13 cellular contexts compared by ENCODE assay signal in genomic region chr2:8986327-8986976, GRCh38. TPM values are rescaled to one million over a fixed set of nuclear protein-coding genes. Genes with fewer than 3 reads are reported as not detected.
DNase-seq lines count a peak whose midpoint lies in the region; ATAC-seq and TF ChIP-seq lines count a peak whose summit lies in the region.
"Had no signal": no experiment of that assay in that cellular context is flagged by ENCODE, and none has a peak within 500 bp of the region (broad histone marks: within the 10 kb centered on the region; RNA-seq: fewer than 3 reads in every experiment).

No MANE protein-coding gene starts in this region.

- no peak overlapping the region for H3K4me3 Mint-ChIP-seq in activated T-cell treated with anti-CD3 and anti-CD28 coated beads, Interleukin-2, amount 50 U/mL, for 24 hours
- no peak overlapping the region for H3K4me3 Mint-ChIP-seq in activated naive CD8-positive, alpha-beta T cell treated with anti-CD3 and anti-CD28 coated beads, Interleukin-2, amount 50 U/mL, for 24 hours
- H3K4me3 Mint-ChIP-seq: CD8-positive, alpha-beta memory T cell; effector memory CD8-positive, alpha-beta T cell had no signal

- H3K27me3 Mint-ChIP-seq in activated T-cell treated with anti-CD3 and anti-CD28 coated beads, Interleukin-2, amount 50 U/mL, for 24 hours, result peaks cover 3% of the 10 kb centered on the region
- H3K27me3 Mint-ChIP-seq in activated naive CD8-positive, alpha-beta T cell treated with anti-CD3 and anti-CD28 coated beads, Interleukin-2, amount 50 U/mL, for 24 hours, result no peaks in the 10 kb centered on the region

- H3K36me3 Mint-ChIP-seq in activated T-cell treated with anti-CD3 and anti-CD28 coated beads, Interleukin-2, amount 50 U/mL, for 24 hours (ENCODE audit: low read depth), result no peaks in the 10 kb centered on the region
- H3K36me3 Mint-ChIP-seq in activated naive CD8-positive, alpha-beta T cell treated with anti-CD3 and anti-CD28 coated beads, Interleukin-2, amount 50 U/mL, for 24 hours (ENCODE audit: low read depth), result no peaks in the 10 kb centered on the region
- H3K36me3 Mint-ChIP-seq: CD8-positive, alpha-beta memory T cell had no signal

- peak; percentile 27 for TF ChIP-seq CTCF in retinal pigment epithelial cell (conservative IDR thresholded peaks at IDR 0.05; ENCODE audit: low read depth, low read length)

- H3K4me1 Mint-ChIP-seq in activated T-cell treated with anti-CD3 and anti-CD28 coated beads, Interleukin-2, amount 50 U/mL, for 24 hours (ENCODE audit: low read depth), result no peaks in the 10 kb centered on the region
- peaks cover 10% of the 10 kb centered on the region for H3K4me1 Mint-ChIP-seq in activated naive CD8-positive, alpha-beta T cell treated with anti-CD3 and anti-CD28 coated beads, Interleukin-2, amount 50 U/mL, for 24 hours
- H3K4me1 Mint-ChIP-seq: CD8-positive, alpha-beta memory T cell had no signal

- H3K27ac Mint-ChIP-seq in activated T-cell treated with anti-CD3 and anti-CD28 coated beads, Interleukin-2, amount 50 U/mL, for 24 hours, result no peak overlapping the region
- H3K27ac Mint-ChIP-seq in activated naive CD8-positive, alpha-beta T cell treated with anti-CD3 and anti-CD28 coated beads, Interleukin-2, amount 50 U/mL, for 24 hours, result no peak overlapping the region
- H3K27ac Mint-ChIP-seq: CD8-positive, alpha-beta memory T cell; effector memory CD8-positive, alpha-beta T cell had no signal

- no peaks in the 10 kb centered on the region for H3K9me3 Mint-ChIP-seq in activated T-cell treated with anti-CD3 and anti-CD28 coated beads, Interleukin-2, amount 50 U/mL, for 24 hours
- H3K9me3 Mint-ChIP-seq in activated naive CD8-positive, alpha-beta T cell treated with anti-CD3 and anti-CD28 coated beads, Interleukin-2, amount 50 U/mL, for 24 hours, result no peaks in the 10 kb centered on the region
- H3K9me3 Mint-ChIP-seq: CD8-positive, alpha-beta memory T cell; effector memory CD8-positive, alpha-beta T cell had no signal

- peak; percentile 25 to 28 for DNase-seq in activated T-cell treated with anti-CD3 and anti-CD28 coated beads, Interleukin-2, amount 50 U/mL, for 48 hours
- DNase-seq in activated T-cell treated with anti-CD3 and anti-CD28 coated beads, Interleukin-2, amount 50 U/mL, for 24 hours, result no peak
- DNase-seq in HT1080 (ENCODE audit: low read depth), result peak; percentile 23
- peak; percentile 22 for DNase-seq in activated naive CD8-positive, alpha-beta T cell treated with anti-CD3 and anti-CD28 coated beads, Interleukin-2, amount 50 U/mL, for 24 hours
- no peak for DNase-seq in retinal pigment epithelial cell (ENCODE audit: low read depth)
- DNase-seq in epidermal melanocyte (ENCODE audit: insufficient read length, low spot score), result no peak
- DNase-seq in SW 1271 (lab: John Stamatoyannopoulos, UW), result no peak
- DNase-seq: activated T-cell treated with anti-CD3 and anti-CD28 coated beads for 4 hours; CD8-positive, alpha-beta memory T cell; effector memory CD8-positive, alpha-beta T cell; tibial artery had no signal

- no peak overlapping the region for H3K4me3 ChIP-seq in retinal pigment epithelial cell (ENCODE audit: low read length)
- H3K4me3 ChIP-seq: lung, tibial artery had no signal

- ATAC-seq in activated naive CD8-positive, alpha-beta T cell treated with anti-CD3 and anti-CD28 coated beads, Interleukin-2, amount 50 U/mL, for 24 hours, result peak; percentile 20
- ATAC-seq in GM18873 (IDR thresholded peaks at IDR 0.05; ENCODE audit: low FRiP score, unreplicated experiment), result no peak
- ATAC-seq: effector memory CD8-positive, alpha-beta T cell had no signal

RNA-seq across cellular contexts. Expression of gene MBOAT2, which starts 17.0 kb away (rescaled TPM):
- 26.4 and 35.4 TPM in 2 replicates for total RNA-seq in HT1080 (2014; rRNA removed; shearing (Covaris generic))
- polyA plus RNA-seq in HT1080 (2015; cell fraction: cytosol; rRNA removed), result 30.0 and 31.8 TPM in 2 replicates
- 79.1 and 88.1 TPM in 2 replicates for polyA plus RNA-seq in HT1080 (2015; cell fraction: nucleus; rRNA removed)

Comparison
In these comparisons a context has a peak if more than half of its experiments do, and no peak if none do; other contexts are left out.
1. DNase-seq: peak in activated T-cell treated with anti-CD3 and anti-CD28 coated beads, Interleukin-2, amount 50 U/mL, for 48 hours (2 of 2), HT1080 (single experiment) and activated naive CD8-positive, alpha-beta T cell treated with anti-CD3 and anti-CD28 coated beads, Interleukin-2, amount 50 U/mL, for 24 hours (single experiment); none in activated T-cell treated with anti-CD3 and anti-CD28 coated beads, Interleukin-2, amount 50 U/mL, for 24 hours (single experiment), retinal pigment epithelial cell (single experiment), epidermal melanocyte (single experiment) and SW 1271 (0 of 2).